20 cellular contexts compared by ENCODE assay signal in genomic region chr6:143267740-143268139, GRCh38.
DNase-seq lines count a peak whose midpoint lies in the region; ATAC-seq and TF ChIP-seq lines count a peak whose summit lies in the region.
"Had no signal": no experiment of that assay in that cellular context is flagged by ENCODE, and none has a peak within 500 bp of the region (broad histone marks: within the 10 kb centered on the region; RNA-seq: fewer than 3 reads in every experiment).

No MANE protein-coding gene starts in this region.

- H3K4me3 ChIP-seq in Loucy (ENCODE audit: low read length, poor library complexity, severe bottlenecking) = no peak overlapping the region
- H3K4me3 ChIP-seq in endodermal cell (ENCODE audit: low read length) = no peak overlapping the region
- no peak overlapping the region for H3K4me3 ChIP-seq in right lobe of liver
- H3K4me3 ChIP-seq in thoracic aorta = no peak overlapping the region
- no peak overlapping the region for H3K4me3 ChIP-seq in hepatocyte

- H2AFZ ChIP-seq in Loucy (ENCODE audit: low read length) = no peak overlapping the region
- H2AFZ ChIP-seq in hepatocyte = no peak overlapping the region

- intact Hi-C loops in right lobe of liver (cut with DNase I) = no loop called here

- H3K27me3 Mint-ChIP-seq in endodermal cell (ENCODE audit: insufficient read depth) = no peaks in the 10 kb centered on the region

- no peak overlapping the region for H3K4me3 Mint-ChIP-seq in endodermal cell
- H3K4me3 Mint-ChIP-seq: CD4-positive, CD25-positive, alpha-beta regulatory T cell had no signal

- TF ChIP-seq CTCF in Loucy (conservative IDR thresholded peaks at IDR 0.05; ENCODE audit: low read length) (peak; percentile 32; the same call in 1 of the 2 replicates), endodermal cell (conservative IDR thresholded peaks at IDR 0.05) (peak; percentile 56), right lobe of liver (IDR thresholded peaks at IDR 0.05) (no peak), thoracic aorta (IDR thresholded peaks at IDR 0.05) (no peak), hepatocyte (IDR thresholded peaks at IDR 0.05; ENCODE audit: poor library complexity) (no peak)

- no peaks in the 10 kb centered on the region for H3F3A ChIP-seq in Loucy (ENCODE audit: low read depth)

- H4K20me1 ChIP-seq in Loucy (ENCODE audit: insufficient read depth, low read length, poor library complexity, severe bottlenecking) = no peaks in the 10 kb centered on the region
- H4K20me1 ChIP-seq in hepatocyte (ENCODE audit: insufficient read depth, poor library complexity, severe bottlenecking) = no peaks in the 10 kb centered on the region

- TF ChIP-seq POLR2A in right lobe of liver (IDR thresholded peaks at IDR 0.05) = no peak

- H3K4me2 ChIP-seq in Loucy (ENCODE audit: low read depth, low read length, poor library complexity, severe bottlenecking) (no peak overlapping the region), hepatocyte (no peak overlapping the region)
- H3K4me2 ChIP-seq: KMS-11 had no signal

- ATAC-seq in right lobe of liver (peak; percentile 47 to 83 (median 66)), thoracic aorta (ENCODE audit: insufficient number of reproducible peaks, low FRiP score, low read depth) (peak; percentile 77), GM21786 (IDR thresholded peaks at IDR 0.05; ENCODE audit: unreplicated experiment) (no peak), GM21619 (IDR thresholded peaks at IDR 0.05; ENCODE audit: unreplicated experiment) (no peak), HG02973 (IDR thresholded peaks at IDR 0.05; ENCODE audit: unreplicated experiment) (no peak)
- ATAC-seq: SK-N-SH treated with all-trans-retinoic acid at 6 μM for 48 hours had no signal

- H3K36me3 Mint-ChIP-seq in endodermal cell (ENCODE audit: low read depth) = no peaks in the 10 kb centered on the region

- no peak overlapping the region for H3K27ac Mint-ChIP-seq in endodermal cell
- H3K27ac Mint-ChIP-seq: CD4-positive, CD25-positive, alpha-beta regulatory T cell had no signal

- DNase-seq in endodermal cell (no peak), right lobe of liver (no peak), thoracic aorta (ENCODE audit: low spot score) (no peak), hepatocyte (ENCODE audit: low spot score) (no peak)
- DNase-seq: BE2C; CD4-positive, CD25-positive, alpha-beta regulatory T cell; GOT3; MV-4-11; NCI-H1694; NCI-H2107; NCI-H69; SIG-M5 had no signal

- no peaks in the 10 kb centered on the region for H3K79me2 ChIP-seq in Loucy (ENCODE audit: insufficient read depth, low read length)
- no peaks in the 10 kb centered on the region for H3K79me2 ChIP-seq in hepatocyte

- H3K4me1 ChIP-seq in Loucy (ENCODE audit: insufficient read depth, low read length, poor library complexity, severe bottlenecking) (no peaks in the 10 kb centered on the region), endodermal cell (ENCODE audit: control insufficient read depth, insufficient read depth, low read length) (no peaks in the 10 kb centered on the region), right lobe of liver (peaks cover 0 to 8% (median 2%) of the 10 kb centered on the region in 4 donors), thoracic aorta (ENCODE audit: control insufficient read depth in 1 of 2, low read depth in 2 of 2) (peaks cover 8 to 45% of the 10 kb centered on the region in 2 donors), hepatocyte (ENCODE audit: insufficient read depth) (peaks cover 16% of the 10 kb centered on the region)
- H3K4me1 ChIP-seq: BE2C had no signal

- peaks cover 16% of the 10 kb centered on the region for H3K4me1 Mint-ChIP-seq in endodermal cell

- H3K9me3 ChIP-seq in Loucy (ENCODE audit: insufficient read depth, low read depth, low read length) = no peaks in the 10 kb centered on the region
- H3K9me3 ChIP-seq in endodermal cell (ENCODE audit: control insufficient read depth, low read length) = no peaks in the 10 kb centered on the region
- no peaks in the 10 kb centered on the region for H3K9me3 ChIP-seq in right lobe of liver
- H3K9me3 ChIP-seq in thoracic aorta = no peaks in the 10 kb centered on the region
- H3K9me3 ChIP-seq in hepatocyte (ENCODE audit: low read depth) = no peaks in the 10 kb centered on the region
- H3K9me3 ChIP-seq: BE2C had no signal

- no peaks in the 10 kb centered on the region for H3K9me2 ChIP-seq in Loucy (replicated peaks; ENCODE audit: low read depth, low read length)
- H3K9me2 ChIP-seq in hepatocyte (replicated peaks; ENCODE audit: insufficient read depth) = no peaks in the 10 kb centered on the region

- no peaks in the 10 kb centered on the region for H3K9me3 Mint-ChIP-seq in endodermal cell

- H3K27ac ChIP-seq in endodermal cell (ENCODE audit: low read depth, low read length) (no peak overlapping the region), right lobe of liver (no peak overlapping the region), thoracic aorta (peak overlapping the region; percentile 40 to 47), hepatocyte (no peak overlapping the region)
- H3K27ac ChIP-seq: HL-60, KMS-11, RWPE1 had no signal

- H3K27me3 ChIP-seq in Loucy (ENCODE audit: insufficient read depth, low read length, poor library complexity, severe bottlenecking) (no peaks in the 10 kb centered on the region), endodermal cell (ENCODE audit: control insufficient read depth, insufficient read depth, low read length, poor library complexity, severe bottlenecking) (no peaks in the 10 kb centered on the region), right lobe of liver (no peaks in the 10 kb centered on the region), thoracic aorta (replicated peaks; ENCODE audit: insufficient read depth) (no peaks in the 10 kb centered on the region), hepatocyte (no peaks in the 10 kb centered on the region)
- H3K27me3 ChIP-seq: BE2C had no signal

- H3K36me3 ChIP-seq in Loucy (ENCODE audit: insufficient read depth, low read length) (no peaks in the 10 kb centered on the region), endodermal cell (ENCODE audit: control insufficient read depth, insufficient read depth, low read length) (no peaks in the 10 kb centered on the region), right lobe of liver (no peaks in the 10 kb centered on the region), thoracic aorta (no peaks in the 10 kb centered on the region), hepatocyte (replicated peaks; ENCODE audit: insufficient read depth, low read depth) (no peaks in the 10 kb centered on the region)
- H3K36me3 ChIP-seq: BE2C had no signal

- H3K9ac ChIP-seq in Loucy (ENCODE audit: low read depth, low read length, poor library complexity, severe bottlenecking) (no peak overlapping the region), endodermal cell (ENCODE audit: extremely low read depth, low read length, poor library complexity, severe bottlenecking) (no peak overlapping the region)
- H3K9ac ChIP-seq: KMS-11 had no signal

- WGBS in endodermal cell (ENCODE audit: insufficient coverage in 1 of 2, insufficient read length in 1 of 2), 2 experiments = 90 to 92% methylated on average over 2 of the region's 2 CpGs
- 45% methylated on average over 2 of the region's 2 CpGs for WGBS in right lobe of liver (ENCODE audit: insufficient coverage, low coverage, low lambda C conversion rate, missing lambda C conversion rate)
- 81% methylated on average over 2 of the region's 2 CpGs for WGBS in hepatocyte (ENCODE audit: low lambda C conversion rate, missing lambda C conversion rate)

Comparison
In these comparisons a context has a peak if more than half of its experiments do, and no peak if none do; other contexts are left out.
1. CTCF ChIP-seq: peak in Loucy (single experiment) and endodermal cell (single experiment); none in right lobe of liver (0 of 4), thoracic aorta (single experiment) and hepatocyte (single experiment).
2. H3K27ac ChIP-seq: peak in thoracic aorta (2 of 2); none in endodermal cell (single experiment), right lobe of liver (0 of 3) and hepatocyte (single experiment).
3. ATAC-seq: peak in right lobe of liver (4 of 4) and thoracic aorta (single experiment); none in GM21786 (single experiment), GM21619 (single experiment) and HG02973 (single experiment).